ENCODE assay signal across 9 cellular contexts in the genomic region with DNA sequence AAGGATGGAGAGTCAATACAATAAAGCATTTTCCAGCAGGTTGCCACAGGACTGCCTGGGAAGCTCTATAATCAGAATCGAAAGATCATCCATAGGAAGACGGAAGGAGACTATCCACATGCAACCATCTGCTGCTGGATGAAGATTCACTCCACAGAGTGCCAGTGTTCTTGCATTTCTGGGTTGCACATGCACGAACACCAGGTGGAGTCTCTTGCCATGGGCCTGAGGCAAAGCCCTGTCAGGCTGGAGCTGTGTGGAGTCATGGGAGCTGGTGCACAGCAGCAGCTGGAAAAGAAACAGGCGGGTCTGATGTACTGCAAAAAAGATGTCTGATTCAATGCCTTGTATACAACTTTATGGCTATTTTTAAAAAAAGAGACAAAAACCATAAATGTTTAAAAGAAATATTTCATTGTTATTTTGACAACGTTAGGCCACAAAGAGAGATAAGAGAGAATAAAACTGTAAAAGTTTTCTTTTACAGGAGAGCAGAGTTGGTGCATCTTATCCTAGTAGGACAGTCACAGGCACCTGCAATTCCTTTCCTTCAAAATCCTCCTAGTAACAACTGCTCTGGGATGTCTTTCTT. TPM values are rescaled to one million over a fixed set of nuclear protein-coding genes. Genes with fewer than 3 reads are reported as not detected.
A peak's percentile ranks its signal among the peaks of the same experiment; 100 is the strongest.
DNase-seq lines count a peak whose midpoint lies in the region; ATAC-seq and TF ChIP-seq lines count a peak whose summit lies in the region.
"Had no signal": no experiment of that assay in that cellular context is flagged by ENCODE, and none has a peak within 500 bp of the region (broad histone marks: within the 10 kb centered on the region; RNA-seq: fewer than 3 reads in every experiment).

No MANE protein-coding gene starts in this region.

- ATAC-seq in GM19395 (IDR thresholded peaks at IDR 0.05; ENCODE audit: unreplicated experiment) = no peak
- no peak for ATAC-seq in natural killer cell treated with Interleukin-12 subunit alpha and Interleukin-12 subunit beta and Interleukin-15 and Interleukin-18, amount 100 ng/mL, for 72 hours

- H3K4me1 Mint-ChIP-seq in natural killer cell treated with Interleukin-12 subunit alpha and Interleukin-12 subunit beta and Interleukin-15 and Interleukin-18, amount 100 ng/mL, for 72 hours (ENCODE audit: low read depth in 2 of 2) = no peaks in the 10 kb centered on the region
- H3K4me1 Mint-ChIP-seq: activated naive CD8-positive, alpha-beta T cell treated with anti-CD3 and anti-CD28 coated beads, Interleukin-2, amount 10 ng/mL, durations not matched to agents 7 days and 5 days had no signal

- peaks cover 6% of the 10 kb centered on the region for H3K9me3 Mint-ChIP-seq in natural killer cell treated with Interleukin-12 subunit alpha and Interleukin-12 subunit beta and Interleukin-15 and Interleukin-18, amount 100 ng/mL, for 72 hours
- H3K9me3 Mint-ChIP-seq: activated naive CD8-positive, alpha-beta T cell treated with anti-CD3 and anti-CD28 coated beads, Interleukin-2, amount 10 ng/mL, durations not matched to agents 7 days and 5 days; stimulated activated naive CD8-positive, alpha-beta T cell treated with anti-CD3 and anti-CD28 coated beads, Interleukin-15, Interleukin-2, amounts not matched to agents 100 ng/mL and 50 ng/mL, for 24 hours had no signal

- H3K36me3 Mint-ChIP-seq in natural killer cell treated with Interleukin-12 subunit alpha and Interleukin-12 subunit beta and Interleukin-15 and Interleukin-18, amount 100 ng/mL, for 72 hours = no peaks in the 10 kb centered on the region
- H3K36me3 Mint-ChIP-seq: activated naive CD8-positive, alpha-beta T cell treated with anti-CD3 and anti-CD28 coated beads, Interleukin-2, amount 10 ng/mL, durations not matched to agents 7 days and 5 days had no signal

- no peak overlapping the region for H3K4me3 Mint-ChIP-seq in natural killer cell treated with Interleukin-12 subunit alpha and Interleukin-12 subunit beta and Interleukin-15 and Interleukin-18, amount 100 ng/mL, for 72 hours
- H3K4me3 Mint-ChIP-seq: activated naive CD8-positive, alpha-beta T cell treated with anti-CD3 and anti-CD28 coated beads, Interleukin-2, amount 10 ng/mL, durations not matched to agents 7 days and 5 days; stimulated activated naive CD8-positive, alpha-beta T cell treated with anti-CD3 and anti-CD28 coated beads, Interleukin-15, Interleukin-2, amounts not matched to agents 100 ng/mL and 50 ng/mL, for 24 hours had no signal

- no peaks in the 10 kb centered on the region for H3K27me3 Mint-ChIP-seq in natural killer cell treated with Interleukin-12 subunit alpha and Interleukin-12 subunit beta and Interleukin-15 and Interleukin-18, amount 100 ng/mL, for 72 hours
- H3K27me3 Mint-ChIP-seq: activated naive CD8-positive, alpha-beta T cell treated with anti-CD3 and anti-CD28 coated beads, Interleukin-2, amount 10 ng/mL, durations not matched to agents 7 days and 5 days; stimulated activated naive CD8-positive, alpha-beta T cell treated with anti-CD3 and anti-CD28 coated beads, Interleukin-15, Interleukin-2, amounts not matched to agents 100 ng/mL and 50 ng/mL, for 24 hours had no signal

- DNase-seq in H7 (peak; percentile 27), OCI-M1 (lab: John Stamatoyannopoulos, UW) (peak; percentile 21), globus pallidus (ENCODE audit: low spot score) (peak; percentile 23), retinal pigment epithelial cell (ENCODE audit: low read depth) (no peak), GM19238 (ENCODE audit: insufficient read length, low spot score) (no peak)
- no peak for DNase-seq in natural killer cell treated with Interleukin-12 subunit alpha and Interleukin-12 subunit beta and Interleukin-15 and Interleukin-18, amount 100 ng/mL, for 72 hours (ENCODE audit: low spot score)
- DNase-seq: activated naive CD8-positive, alpha-beta T cell treated with anti-CD3 and anti-CD28 coated beads, Interleukin-2, amount 10 ng/mL, durations not matched to agents 7 days and 5 days had no signal

- H3K4me3 ChIP-seq in H7 (ENCODE audit: insufficient read depth, low read depth, low read length) (no peak overlapping the region), retinal pigment epithelial cell (ENCODE audit: low read length) (no peak overlapping the region)

- TF ChIP-seq CTCF in retinal pigment epithelial cell (conservative IDR thresholded peaks at IDR 0.05; ENCODE audit: low read depth, low read length) = peak; percentile 64

- H3K27ac Mint-ChIP-seq in natural killer cell treated with Interleukin-12 subunit alpha and Interleukin-12 subunit beta and Interleukin-15 and Interleukin-18, amount 100 ng/mL, for 72 hours = no peak overlapping the region
- H3K27ac Mint-ChIP-seq: activated naive CD8-positive, alpha-beta T cell treated with anti-CD3 and anti-CD28 coated beads, Interleukin-2, amount 10 ng/mL, durations not matched to agents 7 days and 5 days; stimulated activated naive CD8-positive, alpha-beta T cell treated with anti-CD3 and anti-CD28 coated beads, Interleukin-15, Interleukin-2, amounts not matched to agents 100 ng/mL and 50 ng/mL, for 24 hours had no signal

- no peaks in the 10 kb centered on the region for H3K36me3 ChIP-seq in H7 (replicated peaks; ENCODE audit: control insufficient read depth, insufficient read depth, low read length)

- H3K27me3 ChIP-seq in H7 (ENCODE audit: control insufficient read depth, insufficient read depth, low read length) = no peaks in the 10 kb centered on the region

RNA-seq across cellular contexts. Expression of a gene that starts 12.9 kb away (rescaled TPM):
- total RNA-seq in H7 (2014; rRNA removed; shearing (Covaris generic)) = 8.5 and 10.7 TPM in 2 replicates
- not detected for total RNA-seq in natural killer cell treated with Interleukin-12 subunit alpha and Interleukin-12 subunit beta and Interleukin-15 and Interleukin-18, amount 100 ng/mL, for 72 hours
- total RNA-seq: activated naive CD8-positive, alpha-beta T cell treated with anti-CD3 and anti-CD28 coated beads, Interleukin-2, amount 10 ng/mL, durations not matched to agents 7 days and 5 days had no signal

Comparison
In these comparisons a context has a peak if more than half of its experiments do, and no peak if none do; other contexts are left out.
1. DNase-seq: peak in H7 (single experiment), OCI-M1 (single experiment) and globus pallidus (single experiment); none in retinal pigment epithelial cell (single experiment), GM19238 (single experiment) and natural killer cell treated with Interleukin-12 subunit alpha and Interleukin-12 subunit beta and Interleukin-15 and Interleukin-18, amount 100 ng/mL, for 72 hours (single experiment).